9 cellular contexts compared by ENCODE assay signal in the genomic region with DNA sequence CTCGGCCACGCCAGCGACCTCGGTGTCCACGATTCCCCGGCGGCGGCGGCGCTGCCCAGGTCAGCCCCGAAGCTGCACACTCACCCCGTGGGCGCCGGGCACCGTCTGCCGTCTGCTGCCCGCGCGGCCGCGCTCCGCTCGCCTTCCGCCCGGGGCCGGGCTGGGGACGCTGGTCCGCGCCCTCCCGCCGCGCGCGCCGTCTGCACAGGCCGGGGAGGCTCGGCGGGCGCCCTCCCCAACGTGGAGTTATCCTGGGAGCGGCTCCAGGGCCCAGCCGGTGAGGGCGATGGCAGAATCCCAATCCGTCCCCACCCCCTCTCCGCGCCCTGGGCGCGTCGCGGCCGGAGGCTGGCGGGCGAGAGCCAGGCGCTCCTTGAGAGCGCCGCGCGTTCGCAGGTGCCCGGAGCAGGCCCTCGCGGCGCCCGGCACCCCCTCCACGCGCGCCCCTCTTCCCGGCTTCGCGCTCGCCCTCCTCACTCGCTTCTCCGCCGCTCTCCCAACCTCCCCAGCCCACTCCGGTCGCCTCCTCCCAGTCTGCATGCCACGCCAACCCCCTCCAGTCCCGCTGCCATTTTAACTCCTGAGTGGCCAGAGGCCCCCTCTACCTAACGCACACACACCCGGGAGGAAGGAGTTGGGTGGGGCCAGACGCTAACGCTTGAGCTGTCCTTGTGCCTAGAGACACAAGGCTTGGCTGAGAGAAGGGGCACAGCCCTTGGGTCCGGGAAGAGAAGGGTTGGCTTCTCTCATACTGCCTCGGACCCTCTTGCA. TPM values are rescaled to one million over a fixed set of nuclear protein-coding genes. Genes with fewer than 3 reads are reported as not detected.
DNase-seq lines count a peak whose midpoint lies in the region; FAIRE-seq and TF ChIP-seq lines count a peak whose summit lies in the region.
"Had no signal": no experiment of that assay in that cellular context is flagged by ENCODE, and none has a peak within 500 bp of the region (broad histone marks: within the 10 kb centered on the region; RNA-seq: fewer than 3 reads in every experiment).

A gene (minus strand): TSS at position 503 of the 771 bp plus-strand sequence. CDS start 65,746 bp downstream, outside the sequence.

- intact Hi-C loops in PC-9 (cut with micrococcal nuclease; ENCODE audit: unreplicated experiment) (no loop called here), ovary (cut with DNase I) (no loop called here)

- no peak for TF ChIP-seq EP300 in ovary (IDR thresholded peaks at IDR 0.05)

- in situ Hi-C loops in GM23248 (cut with MboI), result no loop called here

- H3K9ac ChIP-seq in GM23248, result no peak within 1 kb of the TSS

- TF ChIP-seq CTCF in PC-9 (conservative IDR thresholded peaks at IDR 0.05), result no peak
- no peak for TF ChIP-seq CTCF in ovary (IDR thresholded peaks at IDR 0.05)

- H3K27ac ChIP-seq in GM23248 (no peak within 1 kb of the TSS), PC-9 (no peak within 1 kb of the TSS), ovary (no peak within 1 kb of the TSS)
- H3K27ac ChIP-seq: epithelial cell of prostate had no signal

- H3F3A ChIP-seq in GM23248 (ENCODE audit: insufficient read depth), result no peaks in the 10 kb centered on the region
- no peaks in the 10 kb centered on the region for H3F3A ChIP-seq in PC-9 (ENCODE audit: insufficient read depth, low read depth)

- DNase-seq in GM23248 (peak; percentile 36), PC-9 (peak in 1 of 2 experiments; percentile 44), frontal cortex (ENCODE audit: low spot score in 2 of 2) (peak; percentile 65 to 72), ovary (peak in 4 of 5 donors; percentile 28 to 60 (median 42)), NCI-H510A treated with DMSO at 0.1 percent for 48 hours (lab: John Stamatoyannopoulos, UW) (no peak), NCI-H526 treated with DMSO at 0.1 percent for 48 hours (lab: John Stamatoyannopoulos, UW) (no peak), ureter (ENCODE audit: low spot score) (no peak), NOMO-1 (lab: John Stamatoyannopoulos, UW; ENCODE audit: unreplicated experiment in 2 of 2) (no peak)

- H3K36me3 ChIP-seq in GM23248 (ENCODE audit: low read depth) (no peaks in the 10 kb centered on the region), PC-9 (ENCODE audit: low read depth) (no peaks in the 10 kb centered on the region), ovary (no peaks in the 10 kb centered on the region)

- H3K4me1 ChIP-seq in GM23248 (ENCODE audit: insufficient read depth) (no peaks in the 10 kb centered on the region), PC-9 (replicated peaks; ENCODE audit: insufficient read depth) (no peaks in the 10 kb centered on the region), ovary (ENCODE audit: insufficient read depth) (peaks cover 3% of the 10 kb centered on the region)

- POLR2A ChIA-PET in PC-9 (lab: Charles Lee; ENCODE audit: unreplicated experiment), result no interaction called here

- H3K4me2 ChIP-seq in GM23248 (ENCODE audit: unreplicated experiment) (peak within 1 kb of the TSS; percentile 31), PC-9 (peak within 1 kb of the TSS; percentile 64)

- CTCF ChIA-PET in PC-9 (lab: Charles Lee), result interaction anchor here (0.6 kb wide), 1 partner anchor 254 kb away, joined by 10 read pairs; no protein-coding TSS in a partner anchor

- H3K27me3 ChIP-seq in GM23248 (replicated peaks; ENCODE audit: insufficient read depth) (peaks cover 73% of the 10 kb centered on the region), PC-9 (ENCODE audit: insufficient read depth, low read depth) (peaks cover 42% of the 10 kb centered on the region), ovary (no peaks in the 10 kb centered on the region)

- no peaks in the 10 kb centered on the region for H3K9me3 ChIP-seq in GM23248 (ENCODE audit: low read depth)
- H3K9me3 ChIP-seq in PC-9 (ENCODE audit: insufficient read depth, low read depth), result no peaks in the 10 kb centered on the region
- no peaks in the 10 kb centered on the region for H3K9me3 ChIP-seq in ovary

- no TSS peak for BruUV-seq in PC-9 (replicated peaks; lab: Mats Ljungman, UMichigan)

- TF ChIP-seq POLR2A in ovary (IDR thresholded peaks at IDR 0.05), result no peak

- H3K9me2 ChIP-seq in GM23248 (ENCODE audit: insufficient read depth) (no peaks in the 10 kb centered on the region), PC-9 (ENCODE audit: insufficient read depth) (no peaks in the 10 kb centered on the region)

- no peak for FAIRE-seq in frontal cortex (lab: Jason Lieb, UNC)

- H2AFZ ChIP-seq in GM23248 (no peak within 1 kb of the TSS), PC-9 (no peak within 1 kb of the TSS)

- no peaks in the 10 kb centered on the region for H3K79me2 ChIP-seq in GM23248 (ENCODE audit: insufficient read depth)
- H3K79me2 ChIP-seq in PC-9 (ENCODE audit: low read depth), result no peaks in the 10 kb centered on the region

- WGBS in GM23248 (ENCODE audit: low coverage in 1 of 2, low lambda C conversion rate in 2 of 2, missing lambda C conversion rate in 2 of 2), 2 experiments, result 4% methylated on average over 40 to 63 of the region's 84 CpGs
- 1% methylated on average over 84 of the region's 84 CpGs for WGBS in ovary, 3 donors

- peak within 1 kb of the TSS; percentile 44 for H3K4me3 ChIP-seq in GM23248
- peak within 1 kb of the TSS; percentile 46; the same call in 1 of the 2 replicates for H3K4me3 ChIP-seq in PC-9
- H3K4me3 ChIP-seq in ovary, result peak within 1 kb of the TSS; percentile 47

- H4K20me1 ChIP-seq in GM23248 (ENCODE audit: insufficient read depth) (no peaks in the 10 kb centered on the region), PC-9 (ENCODE audit: insufficient read depth) (no peaks in the 10 kb centered on the region)

RNA-seq across cellular contexts. Expression of the gene that starts here (rescaled TPM):
- total RNA-seq in GM23248 (2014; rRNA removed; shearing (Covaris generic)), result 0.22 TPM in 1 of 2 replicates, not detected in the other
- not detected in 2 replicates for polyA plus RNA-seq in GM23248 (2016; fragmentation: Nextera tagmentation; extraction: Ambion mirVana)
- 4.6 and 7.0 TPM in 2 replicates for total RNA-seq in PC-9 (2021)
- 7.7 TPM for total RNA-seq in frontal cortex
- total RNA-seq in ovary, result 1 to 10 TPM in 4 of 7 donors, under 1 TPM in 3; 0.23 to 9.7 (median 3.7) TPM
- polyA plus RNA-seq in ovary, result 1 to 10 TPM; 2.3 to 6.2 TPM
- total RNA-seq in ureter, result 2.1 TPM

Comparison
In these comparisons a context has a peak if more than half of its experiments do, and no peak if none do; other contexts are left out.
1. Peak in DNase-seq, H3K4me3 ChIP-seq and H3K4me2 ChIP-seq in GM23248; RNA of the gene not detected or under 1 TPM.
2. DNase-seq: peak in frontal cortex (2 of 2) and ovary (4 of 5); none in NCI-H510A treated with DMSO at 0.1 percent for 48 hours (single experiment), NCI-H526 treated with DMSO at 0.1 percent for 48 hours (single experiment), ureter (single experiment) and NOMO-1 (0 of 2).
3. Peak in every context shown above with its lines, with median percentiles within 50 percentile points of each other: H3K4me3 ChIP-seq.